ENCODE assay signal across 38 cellular contexts in genomic region chr11:94500181-94500580, GRCh38. TPM values are rescaled to one million over a fixed set of nuclear protein-coding genes. Genes with fewer than 3 reads are reported as not detected.
"Had no signal": no experiment of that assay in that cellular context is flagged by ENCODE, and none has a peak within 500 bp of the region (broad histone marks: within the 10 kb centered on the region; RNA-seq: fewer than 3 reads in every experiment).

No MANE protein-coding gene starts in this region.

- H3K4me1 Mint-ChIP-seq: WTC11 had no signal

- H3K4me1 ChIP-seq: body of pancreas, breast epithelium, SJSA1 had no signal

- H3K4me2 ChIP-seq: SK-N-SH had no signal

- DNase-seq: activated CD4-positive, alpha-beta T cell treated with anti-CD3 and anti-CD28 coated beads for 36 hours; activated CD4-positive, alpha-beta T cell treated with anti-CD3 and anti-CD28 coated beads, Interleukin-2, amount 10 ng/mL, durations not matched to agents 7 days and 5 days; activated CD4-positive, alpha-beta T cell treated with anti-CD3 and anti-CD28 coated beads, Interleukin-2, amount 50 U/mL, for 48 hours; activated gamma-delta T cell; activated naive CD4-positive, alpha-beta T cell treated with Interleukin-2 at 50 U/mL for 16 hours; activated naive CD8-positive, alpha-beta T cell treated with anti-CD3 and anti-CD28 coated beads, Interleukin-2, amount 10 ng/mL, durations not matched to agents 7 days and 5 days; amygdala; body of pancreas; caudate nucleus; cerebellar nuclear complex; Karpas-422; NCI-H1105; NCI-H1417 treated with DMSO at 0.1 percent for 48 hours; NCI-H187 treated with DMSO at 0.1 percent for 48 hours; NCI-H2081; NCI-H2171 treated with DMSO at 0.1 percent for 48 hours; NCI-H226; NCI-H446 treated with DMSO at 0.1 percent for 48 hours; NCI-H524; NCI-H69; NK-92 treated with Interleukin-12 subunit alpha and Interleukin-12 subunit beta, amount 100 ng/mL, for 24 hours; PC-3; Peyer's patch; RPMI8226; SHP77 treated with DMSO at 0.1 percent for 48 hours; SK-N-SH had no signal

- H3K4me3 Mint-ChIP-seq: activated CD4-positive, alpha-beta T cell treated with anti-CD3 and anti-CD28 coated beads for 36 hours; activated CD4-positive, alpha-beta T cell treated with anti-CD3 and anti-CD28 coated beads, Interleukin-2, amount 10 ng/mL, durations not matched to agents 7 days and 5 days; activated naive CD4-positive, alpha-beta T cell treated with anti-CD3 and anti-CD28 coated beads, Interleukin-2, amount 50 U/mL, for 24 hours; activated naive CD8-positive, alpha-beta T cell treated with anti-CD3 and anti-CD28 coated beads, Interleukin-2, amount 10 ng/mL, durations not matched to agents 7 days and 5 days; T-helper 1 cell treated with Interleukin-12 subunit alpha and Interleukin-12 subunit beta and Interleukin-4 antibody, amounts not matched to agents 30 μg/mL and 1 μg/mL, for 36 hours; T-helper 2 cell treated with Interferon-gamma antibody and Interleukin-4, amounts not matched to agents 5 μg/mL and 100 μg/mL, for 36 hours; WTC11 had no signal

- H3K27ac Mint-ChIP-seq: activated CD4-positive, alpha-beta T cell treated with anti-CD3 and anti-CD28 coated beads, Interleukin-2, amount 10 ng/mL, durations not matched to agents 7 days and 5 days; activated naive CD4-positive, alpha-beta T cell treated with anti-CD3 and anti-CD28 coated beads, Interleukin-2, amount 50 U/mL, for 24 hours; activated naive CD8-positive, alpha-beta T cell treated with anti-CD3 and anti-CD28 coated beads, Interleukin-2, amount 10 ng/mL, durations not matched to agents 7 days and 5 days; activated T-helper 2 cell treated with anti-CD3 and anti-CD28 coated beads, Interferon-gamma antibody, Interleukin-2, Interleukin-4, amounts not matched to agents 10 μg/mL and 5 μg/mL and 100 μg/mL, durations not matched to agents 14 hours and 24 hours and 36 hours; T-helper 1 cell treated with Interleukin-12 subunit alpha and Interleukin-12 subunit beta and Interleukin-4 antibody, amounts not matched to agents 30 μg/mL and 1 μg/mL, for 36 hours; T-helper 2 cell treated with Interferon-gamma antibody and Interleukin-4, amounts not matched to agents 5 μg/mL and 100 μg/mL, for 36 hours; WTC11 had no signal

- H3K9me3 ChIP-seq: ascending aorta, body of pancreas, breast epithelium, Peyer's patch, SJSA1, SK-N-SH had no signal

- H3K27me3 ChIP-seq: ascending aorta, body of pancreas, breast epithelium, Peyer's patch, SJSA1 had no signal

- FAIRE-seq: colon, TTC549 had no signal

- H3K27ac ChIP-seq: ascending aorta, body of pancreas, breast epithelium, Peyer's patch, SJSA1 had no signal

- H3K36me3 ChIP-seq: breast epithelium, SJSA1 had no signal

- H3K9ac ChIP-seq: SK-N-SH had no signal

- H3K27me3 Mint-ChIP-seq: activated CD4-positive, alpha-beta T cell treated with anti-CD3 and anti-CD28 coated beads for 36 hours; activated CD4-positive, alpha-beta T cell treated with anti-CD3 and anti-CD28 coated beads, Interleukin-2, amount 10 ng/mL, durations not matched to agents 7 days and 5 days; activated naive CD4-positive, alpha-beta T cell treated with anti-CD3 and anti-CD28 coated beads, Interleukin-2, amount 50 U/mL, for 24 hours; activated naive CD8-positive, alpha-beta T cell treated with anti-CD3 and anti-CD28 coated beads, Interleukin-2, amount 10 ng/mL, durations not matched to agents 7 days and 5 days had no signal

- H3K4me3 ChIP-seq: ascending aorta, body of pancreas, breast epithelium, Peyer's patch, SJSA1 had no signal

- ATAC-seq: activated CD4-positive, alpha-beta T cell treated with anti-CD3 and anti-CD28 coated beads for 36 hours; activated CD4-positive, CD25-positive, alpha-beta regulatory T cell treated with anti-CD3 and anti-CD28 coated beads, Interleukin-2, amount 50 U/mL, for 24 hours; body of pancreas; WTC11 had no signal

- H3K9me3 Mint-ChIP-seq: activated CD4-positive, alpha-beta T cell treated with anti-CD3 and anti-CD28 coated beads, Interleukin-2, amount 10 ng/mL, durations not matched to agents 7 days and 5 days; activated naive CD4-positive, alpha-beta T cell treated with anti-CD3 and anti-CD28 coated beads, Interleukin-2, amount 50 U/mL, for 24 hours; activated naive CD8-positive, alpha-beta T cell treated with anti-CD3 and anti-CD28 coated beads, Interleukin-2, amount 10 ng/mL, durations not matched to agents 7 days and 5 days; activated T-helper 2 cell treated with anti-CD3 and anti-CD28 coated beads, Interferon-gamma antibody, Interleukin-2, Interleukin-4, amounts not matched to agents 10 μg/mL and 5 μg/mL and 100 μg/mL, durations not matched to agents 14 hours and 24 hours and 36 hours; T-helper 1 cell treated with Interleukin-12 subunit alpha and Interleukin-12 subunit beta and Interleukin-4 antibody, amounts not matched to agents 30 μg/mL and 1 μg/mL, for 36 hours; T-helper 2 cell treated with Interferon-gamma antibody and Interleukin-4, amounts not matched to agents 5 μg/mL and 100 μg/mL, for 36 hours; WTC11 had no signal

RNA-seq across cellular contexts. Expression of gene C11orf97, which starts 12.1 kb away (rescaled TPM):
- total RNA-seq: activated CD4-positive, alpha-beta T cell treated with anti-CD3 and anti-CD28 coated beads for 36 hours; activated CD4-positive, alpha-beta T cell treated with anti-CD3 and anti-CD28 coated beads, Interleukin-2, amount 10 ng/mL, durations not matched to agents 7 days and 5 days; activated naive CD8-positive, alpha-beta T cell treated with anti-CD3 and anti-CD28 coated beads, Interleukin-2, amount 10 ng/mL, durations not matched to agents 7 days and 5 days; activated T-helper 2 cell treated with anti-CD3 and anti-CD28 coated beads, Interferon-gamma antibody, Interleukin-2, Interleukin-4, amounts not matched to agents 10 μg/mL and 5 μg/mL and 100 μg/mL, durations not matched to agents 14 hours and 24 hours and 36 hours; ascending aorta; body of pancreas; breast epithelium; MCF 10A; PC-3; Peyer's patch; SJSA1; WTC11 had no signal
